ENCODE assay signal across 15 cellular contexts in the genomic region with DNA sequence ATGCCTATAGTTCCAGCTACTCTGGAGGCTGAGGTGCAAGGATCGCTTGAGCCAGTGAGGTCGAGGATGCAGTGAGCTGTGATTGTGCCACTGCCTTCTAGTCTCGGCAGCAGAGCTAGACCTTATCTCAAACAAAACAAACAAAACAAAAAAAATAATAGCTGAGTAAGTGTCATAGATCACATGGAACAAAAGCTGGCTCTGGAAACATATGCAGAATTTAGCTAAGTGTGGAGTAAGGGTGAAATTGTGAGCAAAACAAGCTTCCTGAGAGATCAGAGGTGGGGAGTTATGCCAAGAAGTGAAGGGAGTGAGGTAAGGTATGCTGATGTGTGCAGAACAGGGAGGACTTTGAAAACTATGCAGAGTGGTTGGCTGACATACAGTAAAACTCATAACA. TPM values are rescaled to one million over a fixed set of nuclear protein-coding genes. Genes with fewer than 3 reads are reported as not detected.
A peak's percentile ranks its signal among the peaks of the same experiment; 100 is the strongest.
DNase-seq lines count a peak whose midpoint lies in the region; ATAC-seq, FAIRE-seq and TF ChIP-seq lines count a peak whose summit lies in the region.
"Had no signal": no experiment of that assay in that cellular context is flagged by ENCODE, and none has a peak within 500 bp of the region (broad histone marks: within the 10 kb centered on the region; RNA-seq: fewer than 3 reads in every experiment).

No MANE protein-coding gene starts in this region.

- H3K27ac ChIP-seq in K562 (ENCODE audit: extremely low read depth, low read depth, low read length) (no peak overlapping the region), thyroid gland (peak overlapping the region; percentile 4 to 61 (median 13)), spleen (no peak overlapping the region)
- H3K27ac ChIP-seq: 22Rv1, coronary artery, heart left ventricle had no signal

- no peak overlapping the region for H3K4me2 ChIP-seq in K562 (ENCODE audit: insufficient read depth, low read length)

- BruUV-seq in K562 (replicated peaks; lab: Mats Ljungman, UMichigan) = no TSS peak

- H3K36me3 ChIP-seq in K562 (ENCODE audit: control insufficient read depth, insufficient read depth, low read length) = no peaks in the 10 kb centered on the region
- no peaks in the 10 kb centered on the region for H3K36me3 ChIP-seq in thyroid gland
- no peaks in the 10 kb centered on the region for H3K36me3 ChIP-seq in spleen
- H3K36me3 ChIP-seq: heart left ventricle had no signal

- in situ Hi-C loops in K562 (cut with MboI) = no loop called here

- H3K9ac ChIP-seq in K562 (ENCODE audit: insufficient read depth in 1 of 2, low read depth in 2 of 2, low read length in 2 of 2) = no peak overlapping the region

- TF ChIP-seq POLR2A in K562 (conservative IDR thresholded peaks at IDR 0.05) (no peak), thyroid gland (IDR thresholded peaks at IDR 0.05) (no peak), spleen (IDR thresholded peaks at IDR 0.05) (no peak)

- ATAC-seq in K562 (no peak), left lobe of liver (peak; percentile 63), HG03025 (IDR thresholded peaks at IDR 0.05; ENCODE audit: low FRiP score, unreplicated experiment) (no peak)
- ATAC-seq: heart left ventricle had no signal

- H3K4me1 ChIP-seq in K562 (replicated peaks in 1 of 2; ENCODE audit: control insufficient read depth in 2 of 2, insufficient read depth in 2 of 2, low read length in 2 of 2) (peaks cover 15 to 25% of the 10 kb centered on the region in 2 experiments), thyroid gland (peaks cover 18 to 40% of the 10 kb centered on the region in 2 donors), spleen (peaks cover 3 to 20% (median 13%) of the 10 kb centered on the region in 6 donors)

- H3K4me3 ChIP-seq in K562 (no peak overlapping the region), thyroid gland (replicated peaks in 1 of 3) (no peak overlapping the region), spleen (no peak overlapping the region)
- H3K4me3 ChIP-seq: coronary artery, heart left ventricle had no signal

- DNase-seq in NCI-H146 (lab: John Stamatoyannopoulos, UW) (peak; percentile 17), NCI-H146 treated with DMSO at 0.1 percent for 48 hours (lab: John Stamatoyannopoulos, UW; ENCODE audit: unreplicated experiment) (no peak), K562 (ENCODE audit: extremely low read depth in 1 of 4, low spot score in 3 of 4) (no peak), left lobe of liver (ENCODE audit: low spot score) (no peak), thyroid gland (peak; percentile 32 to 44), middle frontal gyrus (ENCODE audit: extremely low spot score, low spot score) (no peak), spleen (no peak)
- DNase-seq: activated naive CD4-positive, alpha-beta T cell treated with anti-CD3 and anti-CD28 coated beads, Interleukin-2, amount 50 U/mL, for 16 hours; CD8-positive, alpha-beta memory T cell; heart left ventricle; mammary epithelial cell; NCI-H510A had no signal

- no peaks in the 10 kb centered on the region for H3K9me1 ChIP-seq in K562 (ENCODE audit: control insufficient read depth, insufficient read depth, low read length)

- H3K27me3 ChIP-seq in K562 (ENCODE audit: control insufficient read depth in 2 of 2, insufficient read depth in 2 of 2, low read length in 2 of 2) = no peaks in the 10 kb centered on the region
- H3K27me3 ChIP-seq in thyroid gland = no peaks in the 10 kb centered on the region
- H3K27me3 ChIP-seq in spleen (replicated peaks in 1 of 7) = no peaks in the 10 kb centered on the region
- H3K27me3 ChIP-seq: heart left ventricle had no signal

- 24% methylated on average over 3 of the region's 3 CpGs for WGBS in K562 (ENCODE audit: insufficient coverage, low coverage, missing lambda C conversion rate)
- 34 to 50% methylated on average over 3 of the region's 3 CpGs for WGBS in thyroid gland, 2 donors
- 77 to 91% (median 82%) methylated on average over 3 of the region's 3 CpGs for WGBS in spleen, 5 donors

- TF ChIP-seq CTCF in K562 (IDR thresholded peaks at IDR 0.05 in 2 of 3, conservative IDR thresholded peaks at IDR 0.05 in 1 of 3; ENCODE audit: insufficient read depth in 2 of 3, low read depth in 1 of 3, low read length in 3 of 3) = no peak
- TF ChIP-seq CTCF in thyroid gland (IDR thresholded peaks at IDR 0.05) = no peak
- TF ChIP-seq CTCF in spleen (IDR thresholded peaks at IDR 0.05 in 8 of 11, conservative IDR thresholded peaks at IDR 0.05 in 3 of 11) = no peak

- H3K9me3 ChIP-seq in K562 (replicated peaks; ENCODE audit: control insufficient read depth, insufficient read depth, low read depth, low read length) = no peaks in the 10 kb centered on the region
- H3K9me3 ChIP-seq in thyroid gland = no peaks in the 10 kb centered on the region
- H3K9me3 ChIP-seq in spleen = no peaks in the 10 kb centered on the region
- H3K9me3 ChIP-seq: heart left ventricle had no signal

- H3K79me2 ChIP-seq in K562 (ENCODE audit: control insufficient read depth, insufficient read depth, low read length) = no peaks in the 10 kb centered on the region

- intact Hi-C loops in K562 (cut with micrococcal nuclease) = loop anchor here (5.0 kb wide), 1 partner anchor 122 kb away; no protein-coding TSS in a partner anchor
- intact Hi-C loops in thyroid gland (cut with DNase I) = no loop called here
- intact Hi-C loops in spleen (cut with DNase I; ENCODE audit: low total_unique reads) = no loop called here

- FAIRE-seq in K562 (lab: Jason Lieb, UNC) = no peak

- POLR2A ChIA-PET in K562 (lab: Yijun Ruan, JAX) = interaction anchor here (0.6 to 3.1 kb wide), 4 partner anchors 9 to 15 kb away, joined by 3 to 20 read pairs (median 4); no protein-coding TSS in a partner anchor

- no peaks in the 10 kb centered on the region for H4K20me1 ChIP-seq in K562 (replicated peaks; ENCODE audit: control insufficient read depth, insufficient read depth, low read length)

- no peak for TF ChIP-seq RAD21 in K562 (CRISPR knock-in tag; conservative IDR thresholded peaks at IDR 0.05 in 1 of 2, IDR thresholded peaks at IDR 0.05 in 1 of 2)

- no peak for TF ChIP-seq EP300 in K562 (IDR thresholded peaks at IDR 0.05; ENCODE audit: low read length)

- CTCF ChIA-PET in K562 (lab: Yijun Ruan, JAX; ENCODE audit: low intra/inter-chr PET ratio) = no interaction called here

- H2AFZ ChIP-seq in K562 (ENCODE audit: low read depth, low read length) = no peak overlapping the region

TF ChIP-seq in K562, 482 proteins besides CTCF, POLR2A, EP300 and RAD21:
- TF ChIP-seq RCOR1 (IDR thresholded peaks at IDR 0.05; ENCODE audit: borderline replicate concordance in 1 of 2, low read depth in 2 of 2, low read length in 2 of 2) (peak in 1 of 2 experiments; percentile 54; a peak in 1 of 4 replicates), KDM1A (IDR thresholded peaks at IDR 0.05) (peak; percentile 41 to 70; a peak in 3 of 4 replicates), ZNF316 (IDR thresholded peaks at IDR 0.05) (peak; percentile 35; the same call in 1 of the 2 replicates), SMARCA4 (IDR thresholded peaks at IDR 0.05) (0 out of 2 replicates have a peak, but pooled peaks have one; percentile 26), SOX6 (IDR thresholded peaks at IDR 0.05) (peak; percentile 52; the same call in 1 of the 2 replicates), ZNF224 (CRISPR knock-in tag; IDR thresholded peaks at IDR 0.05) (no peak), POLR2AphosphoS2 (IDR thresholded peaks at IDR 0.05; ENCODE audit: low read length) (no peak), ZNF384 (IDR thresholded peaks at IDR 0.05; ENCODE audit: low read depth, low read length) (peak; percentile 47; the same call in 1 of the 2 replicates), NBN (IDR thresholded peaks at IDR 0.05; ENCODE audit: low read depth) (no peak), MAFG (tag; conservative IDR thresholded peaks at IDR 0.05) (0 out of 2 replicates have a peak, but pooled peaks have one; percentile 26), ARID1B (IDR thresholded peaks at IDR 0.05) (0 out of 2 replicates have a peak, but pooled peaks have one; percentile 14), C11orf30 (IDR thresholded peaks at IDR 0.05; ENCODE audit: low read depth) (peak; percentile 54; the same call in 1 of the 2 replicates), FOSL1 (tag; conservative IDR thresholded peaks at IDR 0.05) (0 out of 2 replicates have a peak, but pooled peaks have one; percentile 16)

RNA-seq across cellular contexts. Expression of a gene that starts 18.7 kb away (rescaled TPM):
- 35.0 and 54.6 TPM in 2 replicates for total RNA-seq in K562 (2011; cell fraction: chromatin; rRNA removed; ENCODE audit: low replicate concordance)
- 17.8 and 31.9 TPM in 2 replicates for total RNA-seq in K562 (2011; cell fraction: nucleolus; rRNA removed)
- 34.4 and 40.1 TPM in 2 replicates for total RNA-seq in K562 (2011; cell fraction: nucleoplasm; rRNA removed)
- total RNA-seq in K562 (2014; rRNA removed) = 4.9 and 7.7 TPM in 2 replicates
- total RNA-seq in K562 (2014; rRNA removed; fragmentation: Illumina TruSeq; extraction: Trizol) = 3.7 and 4.1 TPM in 2 replicates
- total RNA-seq in K562 (2015; rRNA removed; fragmentation: Illumina TruSeq; extraction: Trizol) = 5.0 and 7.2 TPM in 2 replicates
- total RNA-seq in K562 (2021) = 3.7 and 4.3 TPM in 2 replicates
- 3.5 and 3.8 TPM in 2 replicates for polyA plus RNA-seq in K562 (2011; rRNA removed)
- polyA plus RNA-seq in K562 (2011; cell fraction: cytosol; rRNA removed) = 3.9 and 4.2 TPM in 2 replicates
- 29.7 and 31.8 TPM in 2 replicates for polyA plus RNA-seq in K562 (2011; cell fraction: nucleus; rRNA removed)
- polyA plus RNA-seq in K562 (2012) = 8.4 and 8.8 TPM in 2 replicates
- polyA plus RNA-seq in K562 (2014; fragmentation: Illumina TruSeq; extraction: Trizol) = 3.3 and 3.9 TPM in 2 replicates
- polyA plus RNA-seq in K562 (2014; fragmentation: Nextera tagmentation; extraction: Ambion mirVana) = 1 to 10 TPM; 3.5 to 3.9 TPM
- 4.5 and 7.8 TPM in 2 replicates for polyA plus RNA-seq in K562 (2014; rRNA removed)
- polyA minus RNA-seq in K562 (2011; rRNA and poly(A)+ RNA removed) = 5.2 and 6.6 TPM in 2 replicates
- 6.8 and 10.6 TPM in 2 replicates for polyA minus RNA-seq in K562 (2011; cell fraction: cytosol; rRNA and poly(A)+ RNA removed)
- 23.8 and 32.1 TPM in 2 replicates for polyA minus RNA-seq in K562 (2011; cell fraction: nucleus; rRNA and poly(A)+ RNA removed)
- total RNA-seq in left lobe of liver = 23.1 TPM
- total RNA-seq in thyroid gland = 100 to 1,000 TPM; 151 to 361 (median 194) TPM
- 10 to 100 TPM; 41.1 to 80.1 (median 53.3) TPM for total RNA-seq in spleen
- 10 to 100 TPM; 12.3 to 46.1 (median 26.5) TPM for polyA plus RNA-seq in spleen

Comparison
In these comparisons a context has a peak if more than half of its experiments do, and no peak if none do; other contexts are left out.
1. DNase-seq: peak in NCI-H146 (single experiment) and thyroid gland (2 of 2); none in NCI-H146 treated with DMSO at 0.1 percent for 48 hours (single experiment), K562 (0 of 4), left lobe of liver (single experiment), middle frontal gyrus (single experiment) and spleen (single experiment).
2. H3K27ac ChIP-seq: peak in thyroid gland (3 of 3); none in K562 (single experiment) and spleen (0 of 8).